8 cellular contexts compared by ENCODE assay signal in the genomic region with DNA sequence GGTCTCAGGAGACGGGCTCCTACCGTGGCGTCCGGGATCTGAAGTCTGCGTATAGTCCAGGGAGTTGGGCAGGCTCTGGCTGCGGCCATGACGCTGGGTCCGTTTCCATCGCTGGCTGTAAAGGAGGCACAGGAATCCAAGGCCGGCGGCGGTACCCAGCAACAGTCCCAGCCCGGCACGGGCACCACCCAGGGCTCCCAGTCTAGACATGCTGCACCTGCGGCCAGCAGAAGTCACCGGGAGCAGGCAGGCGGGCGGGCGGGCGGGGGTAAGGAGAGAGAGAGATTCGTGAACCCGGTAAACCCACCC.
DNase-seq lines count a peak whose midpoint lies in the region; TF ChIP-seq lines count a peak whose summit lies in the region.

No MANE protein-coding gene starts in this region.

- H3K36me3 ChIP-seq in brain microvascular endothelial cell (replicated peaks) = peaks cover 4% of the 10 kb centered on the region

- no peak for TF ChIP-seq CTCF in NB4 (IDR thresholded peaks at IDR 0.05; ENCODE audit: low read depth, low read length)
- TF ChIP-seq CTCF in brain microvascular endothelial cell (IDR thresholded peaks at IDR 0.05; ENCODE audit: low read depth, low read length, missing control alignments) = no peak
- TF ChIP-seq CTCF in GM13977 (IDR thresholded peaks at IDR 0.05; ENCODE audit: extremely low read depth, insufficient read depth, missing control alignments) = no peak

- in situ Hi-C loops in brain microvascular endothelial cell (cut with HindIII; ENCODE audit: low pct_ligation_motif_present, low sequenced_read_pairs) = no loop called here
- in situ Hi-C loops in GM13977 (cut with MboI; ENCODE audit: low pct_unique_long_range_greater_than_20kb, low sequenced_read_pairs, unreplicated experiment) = no loop called here

- H3K27me3 ChIP-seq in brain microvascular endothelial cell (replicated peaks) = no peaks in the 10 kb centered on the region

- H3K4me3 ChIP-seq in NB4 (ENCODE audit: low read depth, low read length) = peak overlapping the region; percentile 89
- peak overlapping the region; percentile 98 for H3K4me3 ChIP-seq in brain microvascular endothelial cell (ENCODE audit: low read depth, low read length)

- no peak for TF ChIP-seq POLR2A in NB4 (IDR thresholded peaks at IDR 0.05; ENCODE audit: extremely low read depth, insufficient read length)

- H3K27ac ChIP-seq in brain microvascular endothelial cell = peak overlapping the region; percentile 10
- peak overlapping the region; percentile 72 for H3K27ac ChIP-seq in substantia nigra (ENCODE audit: low read depth, low read length, poor library complexity, severe bottlenecking)

- peak; percentile 45 for DNase-seq in DMS53 (lab: John Stamatoyannopoulos, UW)
- DNase-seq in DMS53 treated with DMSO at 0.1 percent for 48 hours (lab: John Stamatoyannopoulos, UW; ENCODE audit: unreplicated experiment) = no peak
- DNase-seq in NB4 (ENCODE audit: low read depth) = peak; percentile 30
- DNase-seq in brain microvascular endothelial cell = no peak
- DNase-seq in kidney tubule cell (ENCODE audit: low spot score) = peak; percentile 30
- peak in 8 of 49 donors; percentile 15 to 53 (median 33) for DNase-seq in substantia nigra (lab: John Stamatoyannopoulos, UW)
- DNase-seq in GM13977 (ENCODE audit: low spot score) = no peak
- no peak for DNase-seq in NCI-H345 treated with DMSO at 0.1 percent for 48 hours (lab: John Stamatoyannopoulos, UW; ENCODE audit: unreplicated experiment)

Comparison
In these comparisons a context has a peak if more than half of its experiments do, and no peak if none do; other contexts are left out.
1. DNase-seq: peak in DMS53 (single experiment), NB4 (single experiment) and kidney tubule cell (single experiment); none in DMS53 treated with DMSO at 0.1 percent for 48 hours (single experiment), brain microvascular endothelial cell (single experiment), GM13977 (single experiment) and NCI-H345 treated with DMSO at 0.1 percent for 48 hours (single experiment).